22 cellular contexts compared by ENCODE assay signal in genomic region chrX:131869182-131869581, GRCh38.
"Had no signal": no experiment of that assay in that cellular context is flagged by ENCODE, and none has a peak within 500 bp of the region (broad histone marks: within the 10 kb centered on the region; RNA-seq: fewer than 3 reads in every experiment).

No MANE protein-coding gene starts in this region.

- H3K4me1 Mint-ChIP-seq: IgD-negative memory B cell had no signal

- H3K27ac Mint-ChIP-seq: IgD-negative memory B cell had no signal

- DNase-seq: Kasumi-1, MM.1S, NCI-H1092 treated with DMSO at 0.1 percent for 48 hours, NCI-H1436, NCI-H187, NCI-H2029, NCI-H2081 treated with DMSO at 0.1 percent for 48 hours, NCI-H2171, NCI-H226, NCI-H446, NCI-H510A, NCI-H524 treated with DMSO at 0.1 percent for 48 hours, NCI-H69, NCI-H774, Right ventricle myocardium superior, RPMI8226, SIG-M5, SW 1271 had no signal

- H3K9me3 Mint-ChIP-seq: IgD-negative memory B cell had no signal

- FAIRE-seq: HTR-8/SVneo, K562, RCC 7860 had no signal

- H3K4me3 Mint-ChIP-seq: IgD-negative memory B cell had no signal
